Comparison of ENCODE assay signal across 1 cellular context in the genomic region with DNA sequence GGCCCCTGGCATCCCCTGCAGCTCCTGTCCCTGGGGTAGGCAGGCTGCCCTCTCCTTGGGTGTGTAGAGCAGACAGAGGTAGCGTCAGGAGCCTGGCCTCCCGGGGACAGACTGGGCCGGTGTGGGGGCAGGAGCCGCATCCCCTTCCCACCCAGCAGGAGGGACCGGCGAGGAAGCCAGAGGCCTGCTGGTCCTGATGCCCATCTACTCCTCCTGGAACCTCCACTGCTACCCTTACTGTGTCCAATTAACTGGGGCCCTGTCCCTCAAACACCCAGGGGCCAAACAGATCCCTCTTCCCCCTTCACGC.
TF ChIP-seq lines count a peak whose summit lies in the region.

No MANE protein-coding gene starts in this region.

TF ChIP-seq in WTC11, 78 proteins besides CTCF, POLR2A, EP300 and RAD21 (continued from another document):
- TF ChIP-seq, protein P1, sequence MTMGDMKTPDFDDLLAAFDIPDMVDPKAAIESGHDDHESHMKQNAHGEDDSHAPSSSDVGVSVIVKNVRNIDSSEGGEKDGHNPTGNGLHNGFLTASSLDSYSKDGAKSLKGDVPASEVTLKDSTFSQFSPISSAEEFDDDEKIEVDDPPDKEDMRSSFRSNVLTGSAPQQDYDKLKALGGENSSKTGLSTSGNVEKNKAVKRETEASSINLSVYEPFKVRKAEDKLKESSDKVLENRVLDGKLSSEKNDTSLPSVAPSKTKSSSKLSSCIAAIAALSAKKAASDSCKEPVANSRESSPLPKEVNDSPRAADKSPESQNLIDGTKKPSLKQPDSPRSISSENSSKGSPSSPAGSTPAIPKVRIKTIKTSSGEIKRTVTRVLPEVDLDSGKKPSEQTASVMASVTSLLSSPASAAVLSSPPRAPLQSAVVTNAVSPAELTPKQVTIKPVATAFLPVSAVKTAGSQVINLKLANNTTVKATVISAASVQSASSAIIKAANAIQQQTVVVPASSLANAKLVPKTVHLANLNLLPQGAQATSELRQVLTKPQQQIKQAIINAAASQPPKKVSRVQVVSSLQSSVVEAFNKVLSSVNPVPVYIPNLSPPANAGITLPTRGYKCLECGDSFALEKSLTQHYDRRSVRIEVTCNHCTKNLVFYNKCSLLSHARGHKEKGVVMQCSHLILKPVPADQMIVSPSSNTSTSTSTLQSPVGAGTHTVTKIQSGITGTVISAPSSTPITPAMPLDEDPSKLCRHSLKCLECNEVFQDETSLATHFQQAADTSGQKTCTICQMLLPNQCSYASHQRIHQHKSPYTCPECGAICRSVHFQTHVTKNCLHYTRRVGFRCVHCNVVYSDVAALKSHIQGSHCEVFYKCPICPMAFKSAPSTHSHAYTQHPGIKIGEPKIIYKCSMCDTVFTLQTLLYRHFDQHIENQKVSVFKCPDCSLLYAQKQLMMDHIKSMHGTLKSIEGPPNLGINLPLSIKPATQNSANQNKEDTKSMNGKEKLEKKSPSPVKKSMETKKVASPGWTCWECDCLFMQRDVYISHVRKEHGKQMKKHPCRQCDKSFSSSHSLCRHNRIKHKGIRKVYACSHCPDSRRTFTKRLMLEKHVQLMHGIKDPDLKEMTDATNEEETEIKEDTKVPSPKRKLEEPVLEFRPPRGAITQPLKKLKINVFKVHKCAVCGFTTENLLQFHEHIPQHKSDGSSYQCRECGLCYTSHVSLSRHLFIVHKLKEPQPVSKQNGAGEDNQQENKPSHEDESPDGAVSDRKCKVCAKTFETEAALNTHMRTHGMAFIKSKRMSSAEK (CRISPR knock-in tag; IDR thresholded peaks at IDR 0.05; ENCODE audit: borderline replicate concordance), result no peak
- TF ChIP-seq CREM (CRISPR knock-in tag; IDR thresholded peaks at IDR 0.05) (no peak), RORB (CRISPR knock-in tag; IDR thresholded peaks at IDR 0.05) (no peak), NFYB (CRISPR knock-in tag; conservative IDR thresholded peaks at IDR 0.05; ENCODE audit: low read depth) (no peak), STAT6 (CRISPR knock-in tag; conservative IDR thresholded peaks at IDR 0.05; ENCODE audit: low read depth) (no peak), CREB1 (CRISPR knock-in tag; IDR thresholded peaks at IDR 0.05) (no peak), TP53 (CRISPR knock-in tag; IDR thresholded peaks at IDR 0.05) (no peak), MXD4 (CRISPR knock-in tag; IDR thresholded peaks at IDR 0.05; ENCODE audit: borderline replicate concordance) (no peak), EMX1 (CRISPR knock-in tag; IDR thresholded peaks at IDR 0.05) (no peak)
- TF ChIP-seq, protein P2, sequence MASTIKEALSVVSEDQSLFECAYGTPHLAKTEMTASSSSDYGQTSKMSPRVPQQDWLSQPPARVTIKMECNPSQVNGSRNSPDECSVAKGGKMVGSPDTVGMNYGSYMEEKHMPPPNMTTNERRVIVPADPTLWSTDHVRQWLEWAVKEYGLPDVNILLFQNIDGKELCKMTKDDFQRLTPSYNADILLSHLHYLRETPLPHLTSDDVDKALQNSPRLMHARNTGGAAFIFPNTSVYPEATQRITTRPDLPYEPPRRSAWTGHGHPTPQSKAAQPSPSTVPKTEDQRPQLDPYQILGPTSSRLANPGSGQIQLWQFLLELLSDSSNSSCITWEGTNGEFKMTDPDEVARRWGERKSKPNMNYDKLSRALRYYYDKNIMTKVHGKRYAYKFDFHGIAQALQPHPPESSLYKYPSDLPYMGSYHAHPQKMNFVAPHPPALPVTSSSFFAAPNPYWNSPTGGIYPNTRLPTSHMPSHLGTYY (CRISPR knock-in tag; IDR thresholded peaks at IDR 0.05), result no peak
- TF ChIP-seq, protein P3, sequence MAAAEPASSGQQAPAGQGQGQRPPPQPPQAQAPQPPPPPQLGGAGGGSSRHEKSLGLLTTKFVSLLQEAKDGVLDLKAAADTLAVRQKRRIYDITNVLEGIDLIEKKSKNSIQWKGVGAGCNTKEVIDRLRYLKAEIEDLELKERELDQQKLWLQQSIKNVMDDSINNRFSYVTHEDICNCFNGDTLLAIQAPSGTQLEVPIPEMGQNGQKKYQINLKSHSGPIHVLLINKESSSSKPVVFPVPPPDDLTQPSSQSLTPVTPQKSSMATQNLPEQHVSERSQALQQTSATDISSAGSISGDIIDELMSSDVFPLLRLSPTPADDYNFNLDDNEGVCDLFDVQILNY (CRISPR knock-in tag; IDR thresholded peaks at IDR 0.05), result no peak
